ENCODE assay signal across 8 cellular contexts in the genomic region with DNA sequence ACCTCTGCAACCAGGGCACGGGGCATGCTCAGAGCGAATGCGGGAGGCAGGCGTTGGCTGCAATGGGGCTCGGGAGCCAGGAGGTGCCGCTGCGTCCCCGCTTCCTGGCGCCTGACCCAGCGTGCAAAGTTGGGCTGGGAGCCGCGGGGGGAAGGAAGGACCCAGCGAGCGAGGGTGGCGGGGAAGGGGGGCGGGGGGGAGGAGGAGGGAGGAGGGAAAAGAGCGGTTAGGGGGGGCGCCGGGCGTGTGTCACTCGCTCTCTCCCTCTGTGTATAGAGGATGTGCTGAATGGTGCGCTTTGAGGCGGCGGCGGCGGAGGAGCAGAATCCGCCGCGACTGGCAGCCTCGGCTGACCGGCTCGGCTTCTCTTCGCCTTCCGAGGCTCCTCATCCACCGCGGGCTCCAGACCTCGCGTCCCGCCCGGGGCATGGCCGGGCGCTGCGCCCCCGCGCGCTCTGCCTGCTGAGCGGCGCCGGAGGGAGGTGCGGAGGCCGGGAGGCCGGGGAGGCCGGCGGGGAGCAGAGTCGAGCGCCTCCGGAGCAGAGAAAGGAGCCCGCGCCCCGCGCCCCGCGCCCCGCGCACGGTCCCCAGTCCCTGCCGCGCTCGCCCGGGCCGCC. TPM values are rescaled to one million over a fixed set of nuclear protein-coding genes. Genes with fewer than 3 reads are reported as not detected.
A peak's percentile ranks its signal among the peaks of the same experiment; 100 is the strongest.
DNase-seq lines count a peak whose midpoint lies in the region; ATAC-seq, FAIRE-seq and TF ChIP-seq lines count a peak whose summit lies in the region.

A gene (plus strand): TSS at position 252 of the 617 bp plus-strand sequence. CDS start 386 bp downstream, outside the sequence.

- H3K4me3 Mint-ChIP-seq in neural progenitor cell, result peak within 1 kb of the TSS; percentile 91

- H3K36me3 Mint-ChIP-seq in neural progenitor cell, result no peaks in the 10 kb centered on the region

- H3K4me1 Mint-ChIP-seq in neural progenitor cell, result peaks cover 24% of the 10 kb centered on the region

- peak within 1 kb of the TSS; percentile 86 for H3K27ac Mint-ChIP-seq in neural progenitor cell

- peaks cover 2% of the 10 kb centered on the region for H3K9me3 Mint-ChIP-seq in neural progenitor cell

- peak; percentile 88 for ATAC-seq in GM21723 (IDR thresholded peaks at IDR 0.05; ENCODE audit: unreplicated experiment)

- H3K9ac ChIP-seq in neural progenitor cell (no peak within 1 kb of the TSS), stomach smooth muscle (ENCODE audit: low read length in 2 of 2) (peak within 1 kb of the TSS; percentile 79 to 80)

- no peak for FAIRE-seq in frontal cortex (lab: Jason Lieb, UNC)

- peak; percentile 80 for TF ChIP-seq CTCF in neural progenitor cell (IDR thresholded peaks at IDR 0.05)

- no peaks in the 10 kb centered on the region for H3K27me3 ChIP-seq in SJCRH30
- H3K27me3 ChIP-seq in neural progenitor cell, result peaks cover 43% of the 10 kb centered on the region
- no peaks in the 10 kb centered on the region for H3K27me3 ChIP-seq in stomach smooth muscle (ENCODE audit: control insufficient read depth in 1 of 2, insufficient read depth in 2 of 2, low read length in 2 of 2)

- no peaks in the 10 kb centered on the region for H3F3A ChIP-seq in neural progenitor cell (ENCODE audit: low read depth)

- H3K9me3 ChIP-seq in SJCRH30 (replicated peaks), result no peaks in the 10 kb centered on the region
- H3K9me3 ChIP-seq in neural progenitor cell (ENCODE audit: low read depth), result no peaks in the 10 kb centered on the region
- no peaks in the 10 kb centered on the region for H3K9me3 ChIP-seq in stomach smooth muscle (ENCODE audit: control insufficient read depth in 2 of 2, low read length in 2 of 2)

- H3K4me1 ChIP-seq in SJCRH30, result no peaks in the 10 kb centered on the region
- H3K4me1 ChIP-seq in neural progenitor cell, result no peaks in the 10 kb centered on the region
- H3K4me1 ChIP-seq in stomach smooth muscle (ENCODE audit: control insufficient read depth, insufficient read depth, low read length), result peaks cover 20% of the 10 kb centered on the region

- peak within 1 kb of the TSS; percentile 99 for H2AFZ ChIP-seq in neural progenitor cell (replicated peaks)

- H3K27me3 Mint-ChIP-seq in neural progenitor cell (ENCODE audit: insufficient read depth, low read depth), result peaks cover 5% of the 10 kb centered on the region

- peak within 1 kb of the TSS; percentile 70 for H3K4me3 ChIP-seq in SJCRH30
- H3K4me3 ChIP-seq in neural progenitor cell, result peak within 1 kb of the TSS; percentile 73
- H3K4me3 ChIP-seq in stomach smooth muscle (ENCODE audit: low read length in 2 of 2), result peak within 1 kb of the TSS; percentile 90 to 91

- H3K36me3 ChIP-seq in SJCRH30 (no peaks in the 10 kb centered on the region), neural progenitor cell (no peaks in the 10 kb centered on the region), stomach smooth muscle (ENCODE audit: control insufficient read depth in 2 of 2, insufficient read depth in 2 of 2, low read length in 2 of 2) (no peaks in the 10 kb centered on the region)

- H4K20me1 ChIP-seq in neural progenitor cell (ENCODE audit: low read depth), result no peaks in the 10 kb centered on the region

- H3K27ac ChIP-seq in SJCRH30, result 0 out of 2 replicates have a peak within 1 kb of the TSS, but pooled peaks have one; percentile 18
- H3K27ac ChIP-seq in neural progenitor cell, result no peak within 1 kb of the TSS
- peak within 1 kb of the TSS; percentile 81 for H3K27ac ChIP-seq in stomach smooth muscle (ENCODE audit: low read length)

- H3K4me2 ChIP-seq in neural progenitor cell, result peak within 1 kb of the TSS; percentile 86

- H3K79me2 ChIP-seq in neural progenitor cell (ENCODE audit: low read depth), result no peaks in the 10 kb centered on the region

- DNase-seq in DMS 273 treated with DMSO at 0.1 percent for 48 hours (lab: John Stamatoyannopoulos, UW) (peak; percentile 60), LHCN-M2 (ENCODE audit: low read depth) (peak; percentile 25), SJCRH30 (peak; percentile 81 to 90), frontal cortex (ENCODE audit: low spot score in 2 of 2) (peak; percentile 85 to 87), neural progenitor cell (ENCODE audit: low spot score) (peak; percentile 95)
- DNase-seq in activated naive CD4-positive, alpha-beta T cell treated with Interleukin-2 at 50 U/mL for 16 hours, result peak; percentile 85

RNA-seq across cellular contexts. Expression of the gene that starts here (rescaled TPM):
- total RNA-seq in LHCN-M2 (2014; rRNA removed), result 0.06 TPM in 1 of 2 replicates, not detected in the other
- 0.07 TPM for polyA plus RNA-seq in LHCN-M2 (2012)
- total RNA-seq in SJCRH30 (2014; rRNA removed; shearing (Covaris generic)), result 11.0 and 13.4 TPM in 2 replicates
- total RNA-seq in frontal cortex, result 48.9 TPM
- 24.7 and 30.2 TPM in 2 replicates for total RNA-seq in neural progenitor cell (ENCODE audit: low replicate concordance)

Comparison
In these comparisons a context has a peak if more than half of its experiments do, and no peak if none do; other contexts are left out.
1. RNA of the gene that starts here (total RNA-seq): 48.9 TPM in frontal cortex (single experiment), 24.7 to 30.2 TPM in neural progenitor cell and 11.0 to 13.4 TPM in SJCRH30; 0.06 TPM in LHCN-M2; every median in the first group is over 10 times any median in the second.
2. Peak in DNase-seq in LHCN-M2; RNA of the gene not detected or under 1 TPM.
3. DNase-seq: peak in every context shown above with its lines; median percentile 95 in neural progenitor cell; 86 in frontal cortex; 86 in SJCRH30; 85 in activated naive CD4-positive, alpha-beta T cell treated with Interleukin-2 at 50 U/mL for 16 hours; 60 in DMS 273 treated with DMSO at 0.1 percent for 48 hours; 25 in LHCN-M2.
4. Peak in every context shown above with its lines, with median percentiles within 50 percentile points of each other: H3K4me3 ChIP-seq.